Comparison of ENCODE assay signal across 10 cellular contexts in the genomic region with DNA sequence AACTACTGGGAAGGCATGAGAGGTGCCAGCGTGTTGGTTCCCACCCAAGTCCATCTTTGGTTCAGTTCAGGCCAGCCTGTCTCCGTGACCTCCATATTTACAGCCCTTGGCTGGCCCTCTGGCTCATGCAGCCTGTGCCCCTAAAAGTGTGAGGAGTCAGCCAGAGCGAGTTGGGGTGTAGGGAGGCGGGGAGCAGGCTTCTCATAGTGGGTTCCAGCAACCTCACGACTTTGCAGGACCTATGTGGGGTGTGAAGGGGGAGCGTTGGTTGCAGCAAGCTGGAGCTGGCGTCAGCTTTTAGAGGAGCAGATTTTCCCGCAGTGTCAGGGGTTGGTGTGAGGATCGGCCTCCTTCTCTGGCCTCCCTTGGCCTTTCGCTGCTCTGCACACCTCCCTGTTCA. TPM values are rescaled to one million over a fixed set of nuclear protein-coding genes. Genes with fewer than 3 reads are reported as not detected.
A peak's percentile ranks its signal among the peaks of the same experiment; 100 is the strongest.
DNase-seq lines count a peak whose midpoint lies in the region; ATAC-seq and TF ChIP-seq lines count a peak whose summit lies in the region.
"Had no signal": no experiment of that assay in that cellular context is flagged by ENCODE, and none has a peak within 500 bp of the region (broad histone marks: within the 10 kb centered on the region; RNA-seq: fewer than 3 reads in every experiment).

No MANE protein-coding gene starts in this region.

- H3K9me3 Mint-ChIP-seq in activated naive CD4-positive, alpha-beta T cell treated with anti-CD3 and anti-CD28 coated beads, Interleukin-2, amount 50 U/mL, for 24 hours, result no peaks in the 10 kb centered on the region
- H3K9me3 Mint-ChIP-seq in brain, result no peaks in the 10 kb centered on the region
- H3K9me3 Mint-ChIP-seq in mesothelial cell of epicardium, result no peaks in the 10 kb centered on the region

- H3K4me1 ChIP-seq in upper lobe of left lung (peaks cover 98 to 100% (median 100%) of the 10 kb centered on the region in 4 donors), HAP-1 (peaks cover 30% of the 10 kb centered on the region)

- ATAC-seq in upper lobe of left lung (ENCODE audit: low FRiP score in 2 of 2), result no peak

- peak overlapping the region; percentile 98 to 100 (median 99) for H3K27ac ChIP-seq in upper lobe of left lung

- in situ Hi-C loops in HAP-1 (cut with MboI; ENCODE audit: low sequenced_read_pairs), result no loop called here

- TF ChIP-seq CTCF in brain (conservative IDR thresholded peaks at IDR 0.05), result no peak
- TF ChIP-seq CTCF in mesothelial cell of epicardium (IDR thresholded peaks at IDR 0.05; ENCODE audit: unreplicated experiment), result no peak
- no peak for TF ChIP-seq CTCF in upper lobe of left lung (IDR thresholded peaks at IDR 0.05)

- 74 to 86% methylated on average over 10 of the region's 10 CpGs for WGBS in upper lobe of left lung, 2 donors

- H3K4me1 Mint-ChIP-seq in activated naive CD4-positive, alpha-beta T cell treated with anti-CD3 and anti-CD28 coated beads, Interleukin-2, amount 50 U/mL, for 24 hours, result peaks cover 100% of the 10 kb centered on the region
- H3K4me1 Mint-ChIP-seq in brain (peaks cover 100% of the 10 kb centered on the region), mesothelial cell of epicardium (peaks cover 95% of the 10 kb centered on the region)

- peaks cover 2% of the 10 kb centered on the region for H3K36me3 Mint-ChIP-seq in activated naive CD4-positive, alpha-beta T cell treated with anti-CD3 and anti-CD28 coated beads, Interleukin-2, amount 50 U/mL, for 24 hours
- H3K36me3 Mint-ChIP-seq in brain, result no peaks in the 10 kb centered on the region
- H3K36me3 Mint-ChIP-seq in mesothelial cell of epicardium, result no peaks in the 10 kb centered on the region

- DNase-seq in activated naive CD4-positive, alpha-beta T cell (lab: John Stamatoyannopoulos, UW), result no peak
- no peak for DNase-seq in mesothelial cell of epicardium (ENCODE audit: low spot score in 2 of 2, unreplicated experiment in 2 of 2)
- DNase-seq in upper lobe of left lung, result no peak
- DNase-seq in activated effector memory CD4-positive, alpha-beta T cell treated with Interleukin-2 at 50 U/mL for 16 hours, result no peak
- DNase-seq in DMS114 treated with DMSO at 0.1 percent for 48 hours (lab: John Stamatoyannopoulos, UW; ENCODE audit: unreplicated experiment), result no peak
- no peak for DNase-seq in HAP-1 (ENCODE audit: low spot score in 2 of 2)
- DNase-seq: erythroblast, NCI-H446 treated with DMSO at 0.1 percent for 48 hours had no signal

- no peak for TF ChIP-seq EP300 in upper lobe of left lung (IDR thresholded peaks at IDR 0.05)

- peak overlapping the region; percentile 100 for H3K27ac Mint-ChIP-seq in activated naive CD4-positive, alpha-beta T cell treated with anti-CD3 and anti-CD28 coated beads, Interleukin-2, amount 50 U/mL, for 24 hours
- H3K27ac Mint-ChIP-seq in brain, result peak overlapping the region; percentile 97 to 99 (median 98)
- peak overlapping the region; percentile 89 for H3K27ac Mint-ChIP-seq in mesothelial cell of epicardium

- H3K9me3 ChIP-seq in upper lobe of left lung (no peaks in the 10 kb centered on the region), HAP-1 (no peaks in the 10 kb centered on the region)

- no peaks in the 10 kb centered on the region for H3K27me3 Mint-ChIP-seq in activated naive CD4-positive, alpha-beta T cell treated with anti-CD3 and anti-CD28 coated beads, Interleukin-2, amount 50 U/mL, for 24 hours
- peaks cover 4% of the 10 kb centered on the region for H3K27me3 Mint-ChIP-seq in brain
- H3K27me3 Mint-ChIP-seq in mesothelial cell of epicardium (ENCODE audit: low read depth), result no peaks in the 10 kb centered on the region

- peaks cover 0 to 5% (median under 1%) of the 10 kb centered on the region in 4 donors for H3K36me3 ChIP-seq in upper lobe of left lung
- H3K36me3 ChIP-seq in HAP-1 (replicated peaks), result no peaks in the 10 kb centered on the region; the same call in 1 of the 2 replicates

- TF ChIP-seq POLR2A in upper lobe of left lung (IDR thresholded peaks at IDR 0.05), result no peak

- H3K4me3 Mint-ChIP-seq in activated naive CD4-positive, alpha-beta T cell treated with anti-CD3 and anti-CD28 coated beads, Interleukin-2, amount 50 U/mL, for 24 hours, result peak overlapping the region; percentile 76
- H3K4me3 Mint-ChIP-seq in brain (peak overlapping the region; percentile 71 to 81 (median 78)), mesothelial cell of epicardium (no peak overlapping the region)

- no peaks in the 10 kb centered on the region for H3K27me3 ChIP-seq in upper lobe of left lung
- no peaks in the 10 kb centered on the region for H3K27me3 ChIP-seq in HAP-1 (ENCODE audit: low read depth)

- H3K4me3 ChIP-seq in upper lobe of left lung (no peak overlapping the region), HAP-1 (no peak overlapping the region)

RNA-seq across cellular contexts. Expression of a gene that starts 9.8 kb away (rescaled TPM):
- polyA plus RNA-seq in brain (ENCODE audit: insufficient read depth, low read depth, low replicate concordance), result 70.4 TPM
- 106 to 113 TPM (median 109 TPM) in 3 replicates for total RNA-seq in mesothelial cell of epicardium
- total RNA-seq in upper lobe of left lung, result 100 to 1,000 TPM in 4 of 6 donors, 10 to 100 TPM in 2; 52.1 to 157 (median 111) TPM

RNA-seq across cellular contexts. Expression of a gene that starts 55.5 kb away (rescaled TPM):
- 178 TPM for polyA plus RNA-seq in brain (ENCODE audit: insufficient read depth, low read depth, low replicate concordance)
- total RNA-seq in mesothelial cell of epicardium (93.9 to 101 TPM (median 97.0 TPM) in 3 replicates), upper lobe of left lung (10 to 100 TPM; 19.9 to 46.0 (median 33.2) TPM)
